Comparison of ENCODE assay signal across 21 cellular contexts in the genomic region with DNA sequence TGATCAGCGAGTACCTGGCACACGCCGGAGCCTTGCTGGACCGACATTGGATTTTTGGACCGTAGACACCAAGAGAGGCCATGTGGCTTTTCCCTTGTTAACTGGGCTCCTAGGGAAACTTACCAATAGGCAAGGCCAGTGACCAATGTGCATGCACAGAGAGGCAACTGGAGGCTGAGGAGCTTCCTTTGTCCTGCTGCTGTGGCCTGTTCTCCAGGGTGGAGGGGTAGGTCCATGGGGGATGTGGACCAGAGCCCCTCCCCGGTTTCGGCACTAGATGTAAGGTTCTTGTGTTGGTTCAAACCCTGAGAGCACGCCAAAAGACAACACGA. TPM values are rescaled to one million over a fixed set of nuclear protein-coding genes. Genes with fewer than 3 reads are reported as not detected.
A peak's percentile ranks its signal among the peaks of the same experiment; 100 is the strongest.
DNase-seq lines count a peak whose midpoint lies in the region; ATAC-seq and TF ChIP-seq lines count a peak whose summit lies in the region.
"Had no signal": no experiment of that assay in that cellular context is flagged by ENCODE, and none has a peak within 500 bp of the region (broad histone marks: within the 10 kb centered on the region; RNA-seq: fewer than 3 reads in every experiment).

No MANE protein-coding gene starts in this region.

- H4K20me1 ChIP-seq in Loucy (ENCODE audit: insufficient read depth, low read length, poor library complexity, severe bottlenecking) (peaks cover 4% of the 10 kb centered on the region), osteoblast (ENCODE audit: insufficient read depth, low read length) (peaks cover 2% of the 10 kb centered on the region)

- no peak for ATAC-seq in effector memory CD8-positive, alpha-beta T cell (replicated peaks)
- ATAC-seq: stimulated activated naive B cell treated with anti-CD40 and anti-IgM and Interleukin-4, amounts not matched to agents 10 μg/mL and 1 μg/mL and 100 μg/mL, for 72 hours had no signal

- H3K27ac ChIP-seq in AG04450 (ENCODE audit: low read depth, low read length) (peak overlapping the region; percentile 11), osteoblast (ENCODE audit: low read depth, low read length) (peak overlapping the region; percentile 17), A673 (ENCODE audit: low read depth, low read length, poor library complexity, severe bottlenecking) (no peak overlapping the region)

- no peaks in the 10 kb centered on the region for H3K9me3 Mint-ChIP-seq in effector memory CD8-positive, alpha-beta T cell

- intact Hi-C loops in A673 (cut with micrococcal nuclease; ENCODE audit: unreplicated experiment), result loop anchor here (10.0 kb wide), 1 partner anchor 310 kb away; no protein-coding TSS in a partner anchor

- H3K79me2 ChIP-seq in Loucy (ENCODE audit: insufficient read depth, low read length) (peaks cover 61% of the 10 kb centered on the region), osteoblast (ENCODE audit: insufficient read depth, low read length) (peaks cover 57% of the 10 kb centered on the region)

- peaks cover 26% of the 10 kb centered on the region for H3K4me1 ChIP-seq in Loucy (ENCODE audit: insufficient read depth, low read length, poor library complexity, severe bottlenecking)
- peaks cover 16% of the 10 kb centered on the region for H3K4me1 ChIP-seq in osteoblast (ENCODE audit: insufficient read depth, low read length)
- no peaks in the 10 kb centered on the region for H3K4me1 ChIP-seq in A673 (ENCODE audit: insufficient read depth, low read length, poor library complexity, severe bottlenecking)

- H3F3A ChIP-seq in Loucy (ENCODE audit: low read depth), result no peaks in the 10 kb centered on the region

- H3K36me3 ChIP-seq in Loucy (ENCODE audit: insufficient read depth, low read length), result peaks cover 14% of the 10 kb centered on the region; the same call in 1 of the 2 replicates
- peaks cover 19% of the 10 kb centered on the region for H3K36me3 ChIP-seq in osteoblast (ENCODE audit: insufficient read depth, low read length)
- peaks cover 10% of the 10 kb centered on the region for H3K36me3 ChIP-seq in A673 (ENCODE audit: insufficient read depth, low read length, poor library complexity, severe bottlenecking)

- no peak overlapping the region for H2AFZ ChIP-seq in Loucy (ENCODE audit: low read length)
- H2AFZ ChIP-seq in osteoblast (ENCODE audit: low read length), result no peak overlapping the region

- no peaks in the 10 kb centered on the region for H3K27me3 Mint-ChIP-seq in effector memory CD8-positive, alpha-beta T cell
- H3K27me3 Mint-ChIP-seq: memory B cell; stimulated activated naive B cell treated with anti-CD40 and anti-IgM and Interleukin-4, amounts not matched to agents 10 μg/mL and 1 μg/mL and 100 μg/mL, for 72 hours had no signal

- DNase-seq in AG04450 (ENCODE audit: low read depth, low spot score) (no peak), osteoblast (ENCODE audit: insufficient read length, low spot score, missing footprints) (no peak), GF-D8 (lab: John Stamatoyannopoulos, UW) (no peak), iPS-NIHi7 (ENCODE audit: extremely low spot score) (no peak), retina (no peak), A673 (ENCODE audit: low spot score) (no peak)
- no peak for DNase-seq in effector memory CD8-positive, alpha-beta T cell
- DNase-seq: activated CD4-positive, alpha-beta T cell treated with anti-CD3 and anti-CD28 coated beads, Interleukin-2, amount 50 U/mL, for 1 hour; activated T-cell treated with anti-CD3 and anti-CD28 coated beads, Interleukin-2, amount 50 U/mL, for 72 hours; Calu3; esophagus squamous epithelium; KG1; NCI-H1048; NCI-H2081 treated with DMSO at 0.1 percent for 48 hours; NCI-H510A; stimulated activated CD4-positive, alpha-beta T cell treated with anti-CD3 and anti-CD28 coated beads, Interleukin-15, amount 100 ng/mL, for 24 hours; stimulated activated naive B cell treated with anti-CD40 and anti-IgM and Interleukin-4, amounts not matched to agents 10 μg/mL and 1 μg/mL and 100 μg/mL, for 72 hours; trophoblast cell had no signal

- H3K27me3 ChIP-seq in AG04450 (ENCODE audit: control insufficient read depth, insufficient read depth, low read length) (no peaks in the 10 kb centered on the region), Loucy (ENCODE audit: insufficient read depth, low read length, poor library complexity, severe bottlenecking) (no peaks in the 10 kb centered on the region), osteoblast (ENCODE audit: insufficient read depth, low read length) (no peaks in the 10 kb centered on the region), A673 (replicated peaks; ENCODE audit: insufficient read depth, low read depth, low read length, poor library complexity) (no peaks in the 10 kb centered on the region)
- H3K27me3 ChIP-seq: esophagus squamous epithelium had no signal

- peak overlapping the region; percentile 39 to 68 for H3K27ac Mint-ChIP-seq in effector memory CD8-positive, alpha-beta T cell

- H3K4me3 Mint-ChIP-seq in effector memory CD8-positive, alpha-beta T cell, result no peak overlapping the region
- H3K4me3 Mint-ChIP-seq: memory B cell had no signal

- H3K9ac ChIP-seq in Loucy (ENCODE audit: low read depth, low read length, poor library complexity, severe bottlenecking), result peak overlapping the region; percentile 16

- peaks cover 37 to 61% of the 10 kb centered on the region in 2 donors for H3K4me1 Mint-ChIP-seq in effector memory CD8-positive, alpha-beta T cell (ENCODE audit: low read depth in 2 of 2)

- CTCF ChIA-PET in AG04450 (lab: Charles Lee), result interaction anchor here (0.5 kb wide), 1 partner anchor 50 kb away, joined by 3 read pairs; no protein-coding TSS in a partner anchor
- CTCF ChIA-PET in A673 (lab: Charles Lee), result no interaction called here

- H3K9me2 ChIP-seq in Loucy (replicated peaks; ENCODE audit: low read depth, low read length), result no peaks in the 10 kb centered on the region

- H3K36me3 Mint-ChIP-seq in effector memory CD8-positive, alpha-beta T cell (ENCODE audit: insufficient read depth), result peaks cover 53% of the 10 kb centered on the region

- TF ChIP-seq CTCF in AG04450 (IDR thresholded peaks at IDR 0.05; ENCODE audit: low read depth, low read length), result no peak
- TF ChIP-seq CTCF in Loucy (conservative IDR thresholded peaks at IDR 0.05; ENCODE audit: low read length), result no peak
- TF ChIP-seq CTCF in osteoblast (IDR thresholded peaks at IDR 0.05; ENCODE audit: extremely low read depth, low read depth, low read length), result no peak
- no peak for TF ChIP-seq CTCF in A673 (conservative IDR thresholded peaks at IDR 0.05; ENCODE audit: low read depth, low read length)

- no peak overlapping the region for H3K4me3 ChIP-seq in AG04450 (ENCODE audit: low read depth, low read length)
- no peak overlapping the region for H3K4me3 ChIP-seq in Loucy (ENCODE audit: low read length, poor library complexity, severe bottlenecking)
- H3K4me3 ChIP-seq in osteoblast (ENCODE audit: insufficient read depth, low read length), result no peak overlapping the region
- H3K4me3 ChIP-seq in A673 (ENCODE audit: low read depth, low read length, poor library complexity, severe bottlenecking), result no peak overlapping the region
- H3K4me3 ChIP-seq: esophagus squamous epithelium had no signal

- POLR2A ChIA-PET in AG04450 (lab: Yijun Ruan, JAX), result no interaction called here
- POLR2A ChIA-PET in A673 (lab: Charles Lee; ENCODE audit: low non-redundant PET), result no interaction called here

- H3K4me2 ChIP-seq in Loucy (ENCODE audit: low read depth, low read length, poor library complexity, severe bottlenecking) (peak overlapping the region; percentile 56), osteoblast (ENCODE audit: insufficient read depth, low read length) (peak overlapping the region; percentile 52)

- no TSS peak for BruUV-seq in A673 (replicated peaks; lab: Mats Ljungman, UMichigan)

- H3K9me3 ChIP-seq in AG04450 (ENCODE audit: control insufficient read depth, insufficient read depth, low read length), result no peaks in the 10 kb centered on the region; the same call in 1 of the 2 replicates
- H3K9me3 ChIP-seq in Loucy (ENCODE audit: insufficient read depth, low read depth, low read length), result no peaks in the 10 kb centered on the region
- no peaks in the 10 kb centered on the region for H3K9me3 ChIP-seq in osteoblast (ENCODE audit: low read depth, low read length)
- no peaks in the 10 kb centered on the region for H3K9me3 ChIP-seq in A673 (ENCODE audit: low read depth, low read length, poor library complexity, severe bottlenecking)
- H3K9me3 ChIP-seq: esophagus squamous epithelium had no signal

RNA-seq across cellular contexts. Expression of a gene that starts 34.8 kb away (rescaled TPM):
- polyA plus RNA-seq in AG04450 (2011; rRNA removed), result 3.7 and 4.9 TPM in 2 replicates
- 4.3 and 4.6 TPM in 2 replicates for polyA minus RNA-seq in AG04450 (2011; rRNA and poly(A)+ RNA removed)
- total RNA-seq in osteoblast (3.5 and 3.6 TPM in 2 replicates), A673 (2021) (1.4 and 1.9 TPM in 2 replicates)
- polyA plus RNA-seq: neural cell had no signal

RNA-seq across cellular contexts. Expression of a gene that starts 45.8 kb away (rescaled TPM):
- 30.4 and 42.5 TPM in 2 replicates for polyA plus RNA-seq in AG04450 (2011; rRNA removed)
- polyA minus RNA-seq in AG04450 (2011; rRNA and poly(A)+ RNA removed), result 32.5 and 37.4 TPM in 2 replicates
- 31.1 and 39.8 TPM in 2 replicates for total RNA-seq in osteoblast
- 43.6 and 45.0 TPM in 2 replicates for total RNA-seq in A673 (2021)
